Comparison of ENCODE assay signal across 16 cellular contexts in the genomic region with DNA sequence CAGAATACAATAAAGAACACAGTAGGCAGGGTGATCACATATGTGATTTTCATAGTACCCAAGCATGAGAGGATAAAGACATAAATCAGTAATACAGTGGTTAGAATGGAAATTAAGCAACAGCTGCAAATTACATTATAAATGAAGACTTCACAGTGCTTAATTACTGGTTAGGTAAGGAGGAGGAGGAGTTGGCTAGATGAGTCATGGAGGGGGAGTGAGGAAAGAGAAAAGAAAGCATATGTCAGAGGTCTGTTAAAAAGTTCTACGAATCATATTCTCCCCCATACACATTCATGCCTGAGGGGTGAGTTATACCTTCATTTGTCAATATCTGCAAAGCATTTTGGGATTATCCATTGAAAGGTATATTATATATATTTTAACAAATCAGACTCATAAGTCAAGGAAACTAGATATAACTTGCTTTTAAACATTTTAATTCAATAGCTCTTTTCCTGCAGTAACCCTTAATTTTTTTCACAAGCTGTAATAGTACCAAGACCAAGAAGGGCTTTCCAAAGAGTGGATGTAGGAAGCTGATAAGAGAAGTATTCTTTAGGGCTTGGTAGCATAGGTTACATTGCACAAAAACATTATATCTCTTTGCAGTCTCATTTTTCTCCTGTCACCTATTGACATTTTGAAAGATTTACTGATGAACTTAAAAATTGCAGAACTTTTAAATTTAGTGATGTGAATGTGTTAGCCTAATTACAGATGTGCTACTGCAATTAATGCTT.
A peak's percentile ranks its signal among the peaks of the same experiment; 100 is the strongest.
DNase-seq lines count a peak whose midpoint lies in the region; ATAC-seq, FAIRE-seq and TF ChIP-seq lines count a peak whose summit lies in the region.
"Had no signal": no experiment of that assay in that cellular context is flagged by ENCODE, and none has a peak within 500 bp of the region (broad histone marks: within the 10 kb centered on the region; RNA-seq: fewer than 3 reads in every experiment).

No MANE protein-coding gene starts in this region.

- no peak overlapping the region for H3K27ac ChIP-seq in Peyer's patch
- H3K27ac ChIP-seq: ovary, PC-9 had no signal

- no peak for FAIRE-seq in bronchial epithelial cell (lab: Jason Lieb, UNC)

- H3K36me3 ChIP-seq in bronchial epithelial cell (ENCODE audit: control insufficient read depth, insufficient read depth, low read length) (no peaks in the 10 kb centered on the region), Peyer's patch (no peaks in the 10 kb centered on the region)
- H3K36me3 ChIP-seq: ovary had no signal

- TF ChIP-seq POLR2A in Peyer's patch (IDR thresholded peaks at IDR 0.05), result no peak

- H3K9me3 ChIP-seq in Peyer's patch, result no peaks in the 10 kb centered on the region
- H3K9me3 ChIP-seq: ovary had no signal

- H3K27me3 ChIP-seq in bronchial epithelial cell (ENCODE audit: control insufficient read depth, insufficient read depth, low read length), result no peaks in the 10 kb centered on the region
- no peaks in the 10 kb centered on the region for H3K27me3 ChIP-seq in Peyer's patch
- H3K27me3 ChIP-seq: ovary had no signal

- TF ChIP-seq CTCF in bronchial epithelial cell (IDR thresholded peaks at IDR 0.05; ENCODE audit: insufficient read depth, low read length, severe bottlenecking) (no peak), omental fat pad (IDR thresholded peaks at IDR 0.05) (no peak), Peyer's patch (IDR thresholded peaks at IDR 0.05) (no peak)

- no peak for DNase-seq in activated CD4-positive, CD25-positive, alpha-beta regulatory T cell treated with anti-CD3 and anti-CD28 coated beads, Interleukin-2, amount 50 U/mL, for 72 hours
- DNase-seq in NCI-H69 (lab: John Stamatoyannopoulos, UW) (peak; percentile 97), bronchial epithelial cell (ENCODE audit: low read depth) (peak; percentile 77), omental fat pad (ENCODE audit: low spot score) (no peak), Peyer's patch (no peak), NCI-H510A treated with DMSO at 0.1 percent for 48 hours (lab: John Stamatoyannopoulos, UW) (no peak), SIG-M5 (lab: John Stamatoyannopoulos, UW) (no peak)
- DNase-seq: activated naive CD4-positive, alpha-beta T cell treated with Interleukin-2 at 50 U/mL for 16 hours; Calu3; erythroblast; midbrain; NCI-H2081 treated with DMSO at 0.1 percent for 48 hours; ovary; PC-9; stimulated activated CD4-positive, alpha-beta T cell treated with anti-CD3 and anti-CD28 coated beads, Interleukin-15, amount 100 ng/mL, for 24 hours had no signal

- no peak overlapping the region for H3K4me3 ChIP-seq in bronchial epithelial cell (ENCODE audit: low read depth, low read length)
- H3K4me3 ChIP-seq in Peyer's patch, result no peak overlapping the region
- H3K4me3 ChIP-seq: ovary, PC-9 had no signal

- H3K4me1 ChIP-seq in Peyer's patch, result peaks cover 0 to 6% (median 0%) of the 10 kb centered on the region in 4 donors

- peak; percentile 78 to 91 for ATAC-seq in activated CD4-positive, CD25-positive, alpha-beta regulatory T cell treated with anti-CD3 and anti-CD28 coated beads, Interleukin-2, amount 50 U/mL, for 24 hours
- ATAC-seq in omental fat pad (ENCODE audit: low FRiP score), result peak; percentile 82

Comparison
In these comparisons a context has a peak if more than half of its experiments do, and no peak if none do; other contexts are left out.
1. DNase-seq: peak in NCI-H69 (single experiment) and bronchial epithelial cell (single experiment); none in activated CD4-positive, CD25-positive, alpha-beta regulatory T cell treated with anti-CD3 and anti-CD28 coated beads, Interleukin-2, amount 50 U/mL, for 72 hours (single experiment), omental fat pad (single experiment), Peyer's patch (0 of 3), NCI-H510A treated with DMSO at 0.1 percent for 48 hours (single experiment) and SIG-M5 (single experiment).